In genomic region chr7:155731375-155731774, GRCh38 we compare ENCODE assay signal across 16 cellular contexts.
DNase-seq lines count a peak whose midpoint lies in the region; ATAC-seq, FAIRE-seq and TF ChIP-seq lines count a peak whose summit lies in the region.
"Had no signal": no experiment of that assay in that cellular context is flagged by ENCODE, and none has a peak within 500 bp of the region (broad histone marks: within the 10 kb centered on the region; RNA-seq: fewer than 3 reads in every experiment).

No MANE protein-coding gene starts in this region.

- no peak for TF ChIP-seq POLR2A in adrenal gland (IDR thresholded peaks at IDR 0.05)

- H3K9me3 ChIP-seq in astrocyte (ENCODE audit: insufficient read depth, low read depth, low read length) (no peaks in the 10 kb centered on the region), left ventricle myocardium inferior (replicated peaks) (no peaks in the 10 kb centered on the region), adrenal gland (replicated peaks in 1 of 3) (no peaks in the 10 kb centered on the region)

- 50 to 57% (median 53%) methylated on average over 3 of the region's 3 CpGs for WGBS in adrenal gland, 4 donors

- no peak overlapping the region for H3K9ac ChIP-seq in astrocyte (ENCODE audit: low read length)

- H3K36me3 ChIP-seq in astrocyte (ENCODE audit: insufficient read depth, low read length): peaks cover 2% of the 10 kb centered on the region
- peaks cover 14% of the 10 kb centered on the region for H3K36me3 ChIP-seq in left ventricle myocardium inferior
- H3K36me3 ChIP-seq in adrenal gland (replicated peaks in 1 of 2): no peaks in the 10 kb centered on the region

- DNase-seq in stimulated activated naive CD8-positive, alpha-beta T cell treated with anti-CD3 and anti-CD28 coated beads, Interleukin-15, Interleukin-2, amounts not matched to agents 100 U/mL and 50 U/mL, for 24 hours: no peak
- DNase-seq in astrocyte (ENCODE audit: low read depth) (peak; percentile 10), left lobe of liver (ENCODE audit: low spot score) (no peak), amygdala (lab: John Stamatoyannopoulos, UW) (no peak), left ventricle myocardium inferior (no peak), adrenal gland (no peak)
- DNase-seq: activated CD4-positive, alpha-beta T cell treated with anti-CD3 and anti-CD28 coated beads for 1 hour; activated naive CD8-positive, alpha-beta T cell treated with anti-CD3 and anti-CD28 coated beads, Interleukin-2, amount 10 ng/mL, durations not matched to agents 7 days and 5 days; cerebellar nuclear complex; NCI-H1048; NCI-H82 had no signal

- peaks cover 73% of the 10 kb centered on the region for H3K4me1 Mint-ChIP-seq in stimulated activated naive CD8-positive, alpha-beta T cell treated with anti-CD3 and anti-CD28 coated beads, Interleukin-15, Interleukin-2, amounts not matched to agents 100 ng/mL and 50 ng/mL, for 24 hours (ENCODE audit: low read depth)
- peaks cover 35% of the 10 kb centered on the region for H3K4me1 Mint-ChIP-seq in astrocyte (ENCODE audit: low read depth, unreplicated experiment)

- H2AFZ ChIP-seq in astrocyte (ENCODE audit: low read depth, low read length): no peak overlapping the region

- peaks cover 61% of the 10 kb centered on the region for H3K36me3 Mint-ChIP-seq in stimulated activated naive CD8-positive, alpha-beta T cell treated with anti-CD3 and anti-CD28 coated beads, Interleukin-15, Interleukin-2, amounts not matched to agents 100 ng/mL and 50 ng/mL, for 24 hours (ENCODE audit: low read depth)
- peaks cover 6% of the 10 kb centered on the region for H3K36me3 Mint-ChIP-seq in astrocyte (ENCODE audit: low read depth, unreplicated experiment)

- no peaks in the 10 kb centered on the region for H3K9me3 Mint-ChIP-seq in stimulated activated naive CD8-positive, alpha-beta T cell treated with anti-CD3 and anti-CD28 coated beads, Interleukin-15, Interleukin-2, amounts not matched to agents 100 ng/mL and 50 ng/mL, for 24 hours
- H3K9me3 Mint-ChIP-seq in astrocyte (ENCODE audit: unreplicated experiment): no peaks in the 10 kb centered on the region
- H3K9me3 Mint-ChIP-seq: activated naive CD8-positive, alpha-beta T cell treated with anti-CD3 and anti-CD28 coated beads, Interleukin-2, amount 10 ng/mL, durations not matched to agents 7 days and 5 days had no signal

- H3K27ac ChIP-seq in astrocyte (ENCODE audit: low read depth, low read length) (no peak overlapping the region), left ventricle myocardium inferior (replicated peaks) (no peak overlapping the region), adrenal gland (no peak overlapping the region)

- TF ChIP-seq CTCF in astrocyte (IDR thresholded peaks at IDR 0.05; ENCODE audit: insufficient read depth, low read depth, low read length) (no peak), left ventricle myocardium inferior (IDR thresholded peaks at IDR 0.05; ENCODE audit: borderline replicate concordance) (no peak), adrenal gland (IDR thresholded peaks at IDR 0.05) (no peak)

- H3K4me3 ChIP-seq in astrocyte (ENCODE audit: insufficient read depth, low read depth, low read length): no peak overlapping the region
- H3K4me3 ChIP-seq in left ventricle myocardium inferior: no peak overlapping the region
- no peak overlapping the region for H3K4me3 ChIP-seq in adrenal gland
- H3K4me3 ChIP-seq: K562, skin epidermis had no signal

- H3K79me2 ChIP-seq in astrocyte (ENCODE audit: insufficient read depth, low read length): peaks cover 26% of the 10 kb centered on the region

- H3K27ac Mint-ChIP-seq in stimulated activated naive CD8-positive, alpha-beta T cell treated with anti-CD3 and anti-CD28 coated beads, Interleukin-15, Interleukin-2, amounts not matched to agents 100 ng/mL and 50 ng/mL, for 24 hours: peak overlapping the region; percentile 21
- peak overlapping the region; percentile 94 for H3K27ac Mint-ChIP-seq in astrocyte (ENCODE audit: unreplicated experiment)
- H3K27ac Mint-ChIP-seq: activated naive CD8-positive, alpha-beta T cell treated with anti-CD3 and anti-CD28 coated beads, Interleukin-2, amount 10 ng/mL, durations not matched to agents 7 days and 5 days had no signal

- H3K27me3 Mint-ChIP-seq in stimulated activated naive CD8-positive, alpha-beta T cell treated with anti-CD3 and anti-CD28 coated beads, Interleukin-15, Interleukin-2, amounts not matched to agents 100 ng/mL and 50 ng/mL, for 24 hours: no peaks in the 10 kb centered on the region
- no peaks in the 10 kb centered on the region for H3K27me3 Mint-ChIP-seq in astrocyte (ENCODE audit: low read depth, unreplicated experiment)
- H3K27me3 Mint-ChIP-seq: activated naive CD8-positive, alpha-beta T cell treated with anti-CD3 and anti-CD28 coated beads, Interleukin-2, amount 10 ng/mL, durations not matched to agents 7 days and 5 days had no signal

- no peak for ATAC-seq in stimulated activated naive CD8-positive, alpha-beta T cell treated with anti-CD3 and anti-CD28 coated beads, Interleukin-15, Interleukin-2, amounts not matched to agents 100 U/mL and 50 U/mL, for 24 hours
- ATAC-seq in left lobe of liver (peak; percentile 79), GM21737 (IDR thresholded peaks at IDR 0.05; ENCODE audit: unreplicated experiment) (no peak)
- ATAC-seq: K562 had no signal

- no peak overlapping the region for H3K4me2 ChIP-seq in astrocyte (ENCODE audit: low read length)

- H3K4me1 ChIP-seq in astrocyte (ENCODE audit: insufficient read depth, low read length) (peaks cover 3% of the 10 kb centered on the region), left ventricle myocardium inferior (peaks cover 74% of the 10 kb centered on the region), adrenal gland (replicated peaks in 1 of 2) (peaks cover 4 to 16% of the 10 kb centered on the region in 2 donors)

- no peaks in the 10 kb centered on the region for H3K27me3 ChIP-seq in astrocyte (ENCODE audit: insufficient read depth, low read length)
- no peaks in the 10 kb centered on the region for H3K27me3 ChIP-seq in left ventricle myocardium inferior (ENCODE audit: low read depth)
- no peaks in the 10 kb centered on the region for H3K27me3 ChIP-seq in adrenal gland

- H4K20me1 ChIP-seq in astrocyte (ENCODE audit: insufficient read depth, low read length): peaks cover 84% of the 10 kb centered on the region

- intact Hi-C loops in left ventricle myocardium inferior (cut with micrococcal nuclease): loop anchor here (5.0 kb wide), 1 partner anchor 89 kb away; the partner anchor contains the start of gene RBM33
- intact Hi-C loops in adrenal gland (cut with DNase I): loop anchor here in 1 of 2 donors (5.0 kb wide), 1 partner anchor 134 kb away; no protein-coding TSS in a partner anchor

- H3K4me3 Mint-ChIP-seq in stimulated activated naive CD8-positive, alpha-beta T cell treated with anti-CD3 and anti-CD28 coated beads, Interleukin-15, Interleukin-2, amounts not matched to agents 100 ng/mL and 50 ng/mL, for 24 hours: no peak overlapping the region
- H3K4me3 Mint-ChIP-seq in astrocyte (ENCODE audit: unreplicated experiment): peak overlapping the region; percentile 40
- H3K4me3 Mint-ChIP-seq: activated naive CD8-positive, alpha-beta T cell treated with anti-CD3 and anti-CD28 coated beads, Interleukin-2, amount 10 ng/mL, durations not matched to agents 7 days and 5 days had no signal

- no peak for FAIRE-seq in astrocyte (lab: Jason Lieb, UNC)
- FAIRE-seq: K562, urothelium cell line had no signal
